ENCODE assay signal across 17 cellular contexts in genomic region chrX:10415704-10416001, GRCh38.
A peak's percentile ranks its signal among the peaks of the same experiment; 100 is the strongest.
DNase-seq lines count a peak whose midpoint lies in the region; TF ChIP-seq lines count a peak whose summit lies in the region.
"Had no signal": no experiment of that assay in that cellular context is flagged by ENCODE, and none has a peak within 500 bp of the region (broad histone marks: within the 10 kb centered on the region; RNA-seq: fewer than 3 reads in every experiment).

No MANE protein-coding gene starts in this region.

- H3K9me3 ChIP-seq in SJCRH30 (replicated peaks): 0 out of 2 replicates have a peak, but pooled peaks cover 2% of the 10 kb centered on the region
- H3K9me3 ChIP-seq: left lung had no signal

- H3K36me3 ChIP-seq in SJCRH30: no peaks in the 10 kb centered on the region
- H3K36me3 ChIP-seq: left lung had no signal

- in situ Hi-C loops in astrocyte of the cerebellum (cut with HindIII; ENCODE audit: low sequenced_read_pairs): no loop called here

- H3K27ac ChIP-seq in SJCRH30: no peak overlapping the region
- H3K27ac ChIP-seq: left lung had no signal

- no peak overlapping the region for H3K4me3 ChIP-seq in astrocyte of the cerebellum (ENCODE audit: low read depth, low read length)
- H3K4me3 ChIP-seq in SJCRH30: no peak overlapping the region
- H3K4me3 ChIP-seq: GM23338, left lung had no signal

- peaks cover 18% of the 10 kb centered on the region for H3K4me1 ChIP-seq in SJCRH30
- H3K4me1 ChIP-seq: left lung had no signal

- TF ChIP-seq CTCF in astrocyte of the cerebellum (IDR thresholded peaks at IDR 0.05; ENCODE audit: low read depth, low read length, missing control alignments): no peak

- DNase-seq in HCEC 1CT (peak; percentile 33), astrocyte of the cerebellum (ENCODE audit: low read depth) (peak; percentile 23), glomerular visceral epithelial cell (ENCODE audit: extremely low spot score) (peak; percentile 54), SJCRH30 (no peak), NCI-H69 (lab: John Stamatoyannopoulos, UW) (no peak), NCI-H1092 (lab: John Stamatoyannopoulos, UW) (no peak), NCI-H1930 (lab: John Stamatoyannopoulos, UW) (no peak)
- DNase-seq: activated B cell treated with CpG ODN at 0.5 μM for 24 hours; amygdala; CD4-positive, alpha-beta memory T cell; cortex of kidney; DND-41; erythroblast; left lung; NCI-H187 treated with DMSO at 0.1 percent for 48 hours; T-helper 17 cell had no signal

- H3K27me3 ChIP-seq in SJCRH30: no peaks in the 10 kb centered on the region
- H3K27me3 ChIP-seq: left lung had no signal

Comparison
In these comparisons a context has a peak if more than half of its experiments do, and no peak if none do; other contexts are left out.
1. DNase-seq: peak in HCEC 1CT (single experiment), astrocyte of the cerebellum (single experiment) and glomerular visceral epithelial cell (single experiment); none in SJCRH30 (0 of 2), NCI-H69 (single experiment), NCI-H1092 (single experiment) and NCI-H1930 (0 of 2).